Comparison of ENCODE assay signal across 9 cellular contexts in genomic region chr14:73762375-73762822, GRCh38. TPM values are rescaled to one million over a fixed set of nuclear protein-coding genes. Genes with fewer than 3 reads are reported as not detected.
DNase-seq lines count a peak whose midpoint lies in the region; ATAC-seq and TF ChIP-seq lines count a peak whose summit lies in the region.
"Had no signal": no experiment of that assay in that cellular context is flagged by ENCODE, and none has a peak within 500 bp of the region (broad histone marks: within the 10 kb centered on the region; RNA-seq: fewer than 3 reads in every experiment).

No MANE protein-coding gene starts in this region.

- DNase-seq in ACHN (peak; percentile 28), left lung (no peak), SK-N-DZ (ENCODE audit: low spot score) (no peak), NCI-H1694 treated with DMSO at 0.1 percent for 48 hours (lab: John Stamatoyannopoulos, UW) (no peak), NCI-H446 (lab: John Stamatoyannopoulos, UW) (no peak)

- no peaks in the 10 kb centered on the region for H4K20me1 ChIP-seq in OCI-LY1 (ENCODE audit: insufficient read depth, low read length)

- H3K4me1 ChIP-seq in OCI-LY1 (ENCODE audit: insufficient read depth, low read length, severe bottlenecking) (peaks cover 85% of the 10 kb centered on the region), left lung (peaks cover 61 to 88% of the 10 kb centered on the region in 2 donors)

- in situ Hi-C loops in ACHN (cut with HindIII; ENCODE audit: low pct_ligation_motif_present, low pct_unique_long_range_greater_than_20kb, low sequenced_read_pairs): no loop called here

- peaks cover 22% of the 10 kb centered on the region for H3K79me2 ChIP-seq in OCI-LY1 (ENCODE audit: insufficient read depth, low read length)

- intact Hi-C loops in left lung (cut with DNase I): no loop called here

- H3F3A ChIP-seq in OCI-LY1 (ENCODE audit: insufficient read depth, low read length): no peaks in the 10 kb centered on the region

- H3K9ac ChIP-seq in OCI-LY1 (ENCODE audit: low read length): peak overlapping the region; percentile 54

- no peak overlapping the region for H2AFZ ChIP-seq in OCI-LY1 (ENCODE audit: low read length)

- H3K4me3 ChIP-seq in OCI-LY1 (ENCODE audit: low read depth, low read length, poor library complexity, severe bottlenecking) (peak overlapping the region; percentile 28), left lung (no peak overlapping the region)
- H3K4me3 ChIP-seq: mucosa of descending colon had no signal

- H3K9me2 ChIP-seq in OCI-LY1 (ENCODE audit: low read depth, low read length): no peaks in the 10 kb centered on the region

- H3K27me3 ChIP-seq in OCI-LY1 (ENCODE audit: insufficient read depth, low read length) (no peaks in the 10 kb centered on the region), left lung (no peaks in the 10 kb centered on the region)

- H3K36me3 ChIP-seq in OCI-LY1 (ENCODE audit: insufficient read depth, low read length) (peaks cover 6% of the 10 kb centered on the region; the same call in 1 of the 2 replicates), left lung (no peaks in the 10 kb centered on the region)

- TF ChIP-seq CTCF in OCI-LY1 (IDR thresholded peaks at IDR 0.05; ENCODE audit: low read length): no peak; the same call in 1 of the 2 replicates
- no peak for TF ChIP-seq CTCF in left lung (IDR thresholded peaks at IDR 0.05)

- ATAC-seq in GM18511 (IDR thresholded peaks at IDR 0.05; ENCODE audit: unreplicated experiment) (peak; percentile 35), left lung (no peak), GM19035 (IDR thresholded peaks at IDR 0.05; ENCODE audit: unreplicated experiment) (no peak)
- ATAC-seq: mucosa of descending colon had no signal

- H3K9me3 ChIP-seq in OCI-LY1 (ENCODE audit: low read length) (no peaks in the 10 kb centered on the region), left lung (no peaks in the 10 kb centered on the region)
- H3K9me3 ChIP-seq: mucosa of descending colon had no signal

- H3K4me2 ChIP-seq in OCI-LY1 (ENCODE audit: low read length): peak overlapping the region; percentile 67

- H3K27ac ChIP-seq in OCI-LY1 (ENCODE audit: low read depth, low read length, poor library complexity, severe bottlenecking) (peak overlapping the region; percentile 93), left lung (peak overlapping the region; percentile 29 to 99)

RNA-seq across cellular contexts. Expression of gene PNMA1, which starts 48.2 kb away (rescaled TPM):
- 10 to 100 TPM; 30.8 to 32.4 TPM for total RNA-seq in left lung
- polyA plus RNA-seq in SK-N-DZ (2014; cell fraction: cytosol; rRNA removed): 69.4 and 76.0 TPM in 2 replicates
- polyA plus RNA-seq in SK-N-DZ (2014; cell fraction: nucleus; rRNA removed): 26.7 and 29.0 TPM in 2 replicates
